Comparison of ENCODE assay signal across 13 cellular contexts in genomic region chr1:204314209-204314892, GRCh38. TPM values are rescaled to one million over a fixed set of nuclear protein-coding genes. Genes with fewer than 3 reads are reported as not detected.
DNase-seq lines count a peak whose midpoint lies in the region; ATAC-seq, FAIRE-seq and TF ChIP-seq lines count a peak whose summit lies in the region.
"Had no signal": no experiment of that assay in that cellular context is flagged by ENCODE, and none has a peak within 500 bp of the region (broad histone marks: within the 10 kb centered on the region; RNA-seq: fewer than 3 reads in every experiment).

No MANE protein-coding gene starts in this region.

- in situ Hi-C loops in brain microvascular endothelial cell (cut with HindIII; ENCODE audit: low pct_ligation_motif_present, low sequenced_read_pairs) = no loop called here

- peak overlapping the region; percentile 4 for H3K27ac Mint-ChIP-seq in MCF 10A (ENCODE audit: low read depth, unreplicated experiment)

- DNase-seq in NCI-H2081 treated with DMSO at 0.1 percent for 48 hours (lab: John Stamatoyannopoulos, UW) = peak; percentile 58
- DNase-seq in MCF 10A (ENCODE audit: unreplicated experiment) = peak; percentile 83
- no peak for DNase-seq in pancreas
- no peak for DNase-seq in NCI-H446 treated with DMSO at 0.1 percent for 48 hours (lab: John Stamatoyannopoulos, UW)
- no peak for DNase-seq in brain microvascular endothelial cell
- DNase-seq in LoVo (ENCODE audit: low spot score) = no peak
- DNase-seq: activated CD8-positive, alpha-beta memory T cell treated with anti-CD3 and anti-CD28 coated beads for 24 hours; NCI-H446; uterus had no signal

- H3K4me3 ChIP-seq in HEK293 (ENCODE audit: low read depth, low read length) (no peak overlapping the region), pancreas (peak overlapping the region in 1 of 4 donors; percentile 16), brain microvascular endothelial cell (ENCODE audit: low read depth, low read length) (no peak overlapping the region)
- H3K4me3 ChIP-seq: uterus had no signal

- no peak for FAIRE-seq in pancreas (lab: Jason Lieb, UNC)

- H3K9me3 Mint-ChIP-seq in MCF 10A (ENCODE audit: unreplicated experiment) = no peaks in the 10 kb centered on the region
- H3K9me3 Mint-ChIP-seq: brain, T-cell had no signal

- POLR2A ChIA-PET in HEK293 (lab: Yijun Ruan, JAX) = interaction anchor here (0.8 to 1.3 kb wide), 2 partner anchors 9 to 14 kb away, joined by 3 to 5 read pairs; no protein-coding TSS in a partner anchor
- POLR2A ChIA-PET in MCF 10A (lab: Yijun Ruan, JAX) = interaction anchor here (0.8 to 14.8 kb wide), 5 partner anchors 13 to 60 kb away, joined by 3 to 413 read pairs (median 5); no protein-coding TSS in a partner anchor

- H3K36me3 ChIP-seq in HEK293 (ENCODE audit: control insufficient read depth in 2 of 2, insufficient read depth in 1 of 2, low read length in 2 of 2) = no peaks in the 10 kb centered on the region
- no peaks in the 10 kb centered on the region for H3K36me3 ChIP-seq in pancreas
- no peaks in the 10 kb centered on the region for H3K36me3 ChIP-seq in brain microvascular endothelial cell (replicated peaks)
- H3K36me3 ChIP-seq: uterus had no signal

- H3K27ac ChIP-seq in HEK293 (ENCODE audit: extremely low read depth, low read depth, low read length) (no peak overlapping the region), pancreas (peak overlapping the region in 3 of 4 donors; percentile 31 to 55 (median 47)), brain microvascular endothelial cell (no peak overlapping the region)
- H3K27ac ChIP-seq: uterus had no signal

- H3K36me3 Mint-ChIP-seq in MCF 10A (ENCODE audit: insufficient read depth, unreplicated experiment) = no peaks in the 10 kb centered on the region
- H3K36me3 Mint-ChIP-seq: brain, T-cell had no signal

- peaks cover 34% of the 10 kb centered on the region for H3K4me1 Mint-ChIP-seq in MCF 10A (ENCODE audit: insufficient read depth, unreplicated experiment)

- H3K4me1 ChIP-seq in HEK293 (ENCODE audit: control insufficient read depth, insufficient read depth, low read length) (no peaks in the 10 kb centered on the region; the same call in 1 of the 2 replicates), pancreas (peaks cover 0 to 3% (median 0%) of the 10 kb centered on the region in 3 donors)
- H3K4me1 ChIP-seq: uterus had no signal

- TF ChIP-seq CTCF in HEK293 (tag by site-specific recombination; IDR thresholded peaks at IDR 0.05) (no peak), MCF 10A (IDR thresholded peaks at IDR 0.05; ENCODE audit: unreplicated experiment) (no peak), pancreas (IDR thresholded peaks at IDR 0.05) (no peak), brain microvascular endothelial cell (IDR thresholded peaks at IDR 0.05; ENCODE audit: low read depth, low read length, missing control alignments) (no peak)

- BruUV-seq in MCF 10A (replicated peaks; lab: Mats Ljungman, UMichigan) = no TSS peak

- WGBS in pancreas, 2 donors = 74 to 76% methylated on average over 7 of the region's 7 CpGs

- ATAC-seq in pancreas (peak; percentile 64 to 92 (median 82)), HG03520 (IDR thresholded peaks at IDR 0.05; ENCODE audit: unreplicated experiment) (no peak)
- ATAC-seq: T-cell had no signal

- H3K9me3 ChIP-seq in HEK293 (ENCODE audit: control insufficient read depth, insufficient read depth, low read depth, low read length) = no peaks in the 10 kb centered on the region
- no peaks in the 10 kb centered on the region for H3K9me3 ChIP-seq in pancreas
- H3K9me3 ChIP-seq: uterus had no signal

- intact Hi-C loops in MCF 10A (cut with micrococcal nuclease) (no loop called here), pancreas (cut with DNase I) (no loop called here)

- no peak overlapping the region for H3K4me3 Mint-ChIP-seq in MCF 10A (ENCODE audit: unreplicated experiment)
- H3K4me3 Mint-ChIP-seq: brain had no signal

- CTCF ChIA-PET in HEK293 (lab: Yijun Ruan, JAX) = interaction anchor here (0.6 to 1.5 kb wide), 4 partner anchors 33 to 100 kb away, joined by 3 to 5 read pairs (median 4); partner anchors contain the start of gene GOLT1A
- CTCF ChIA-PET in MCF 10A (lab: Yijun Ruan, JAX) = interaction anchor here (0.7 to 2.7 kb wide), 7 partner anchors 9 to 236 kb away, joined by 3 to 11 read pairs (median 4); no protein-coding TSS in a partner anchor

- H3K27me3 Mint-ChIP-seq in MCF 10A (ENCODE audit: insufficient read depth, unreplicated experiment) = no peaks in the 10 kb centered on the region

- H3K27me3 ChIP-seq in pancreas = no peaks in the 10 kb centered on the region
- H3K27me3 ChIP-seq in brain microvascular endothelial cell (replicated peaks) = peaks cover 23% of the 10 kb centered on the region
- H3K27me3 ChIP-seq: uterus had no signal

TF ChIP-seq in HEK293, 187 proteins besides CTCF, POLR2A, EP300 and RAD21 (continues in another document):
- TF ChIP-seq, protein P1, sequence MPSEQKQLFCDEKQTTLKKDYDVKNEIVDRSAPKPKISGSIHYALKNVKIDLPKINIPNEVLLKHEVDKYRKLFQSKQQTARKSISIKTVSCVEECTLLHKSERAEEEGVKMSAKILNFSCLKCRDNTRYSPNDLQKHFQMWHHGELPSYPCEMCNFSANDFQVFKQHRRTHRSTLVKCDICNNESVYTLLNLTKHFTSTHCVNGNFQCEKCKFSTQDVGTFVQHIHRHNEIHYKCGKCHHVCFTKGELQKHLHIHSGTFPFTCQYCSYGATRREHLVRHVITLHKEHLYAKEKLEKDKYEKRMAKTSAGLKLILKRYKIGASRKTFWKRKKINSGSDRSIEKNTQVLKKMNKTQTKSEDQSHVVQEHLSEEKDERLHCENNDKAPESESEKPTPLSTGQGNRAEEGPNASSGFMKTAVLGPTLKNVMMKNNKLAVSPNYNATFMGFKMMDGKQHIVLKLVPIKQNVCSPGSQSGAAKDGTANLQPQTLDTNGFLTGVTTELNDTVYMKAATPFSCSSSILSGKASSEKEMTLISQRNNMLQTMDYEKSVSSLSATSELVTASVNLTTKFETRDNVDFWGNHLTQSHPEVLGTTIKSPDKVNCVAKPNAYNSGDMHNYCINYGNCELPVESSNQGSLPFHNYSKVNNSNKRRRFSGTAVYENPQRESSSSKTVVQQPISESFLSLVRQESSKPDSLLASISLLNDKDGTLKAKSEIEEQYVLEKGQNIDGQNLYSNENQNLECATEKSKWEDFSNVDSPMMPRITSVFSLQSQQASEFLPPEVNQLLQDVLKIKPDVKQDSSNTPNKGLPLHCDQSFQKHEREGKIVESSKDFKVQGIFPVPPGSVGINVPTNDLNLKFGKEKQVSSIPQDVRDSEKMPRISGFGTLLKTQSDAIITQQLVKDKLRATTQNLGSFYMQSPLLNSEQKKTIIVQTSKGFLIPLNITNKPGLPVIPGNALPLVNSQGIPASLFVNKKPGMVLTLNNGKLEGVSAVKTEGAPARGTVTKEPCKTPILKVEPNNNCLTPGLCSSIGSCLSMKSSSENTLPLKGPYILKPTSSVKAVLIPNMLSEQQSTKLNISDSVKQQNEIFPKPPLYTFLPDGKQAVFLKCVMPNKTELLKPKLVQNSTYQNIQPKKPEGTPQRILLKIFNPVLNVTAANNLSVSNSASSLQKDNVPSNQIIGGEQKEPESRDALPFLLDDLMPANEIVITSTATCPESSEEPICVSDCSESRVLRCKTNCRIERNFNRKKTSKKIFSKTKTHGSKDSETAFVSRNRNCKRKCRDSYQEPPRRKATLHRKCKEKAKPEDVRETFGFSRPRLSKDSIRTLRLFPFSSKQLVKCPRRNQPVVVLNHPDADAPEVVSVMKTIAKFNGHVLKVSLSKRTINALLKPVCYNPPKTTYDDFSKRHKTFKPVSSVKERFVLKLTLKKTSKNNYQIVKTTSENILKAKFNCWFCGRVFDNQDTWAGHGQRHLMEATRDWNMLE (tag by site-specific recombination; conservative IDR thresholded peaks at IDR 0.05; ENCODE audit: low read depth) = no peak
- TF ChIP-seq BCL6B (tag by site-specific recombination; IDR thresholded peaks at IDR 0.05) (no peak), SCRT2 (tag by site-specific recombination; IDR thresholded peaks at IDR 0.05) (0 out of 2 replicates have a peak, but pooled peaks have one; percentile 11), ZNF830 (tag by site-specific recombination; IDR thresholded peaks at IDR 0.05; ENCODE audit: low read depth) (no peak)
- TF ChIP-seq, protein P2, sequence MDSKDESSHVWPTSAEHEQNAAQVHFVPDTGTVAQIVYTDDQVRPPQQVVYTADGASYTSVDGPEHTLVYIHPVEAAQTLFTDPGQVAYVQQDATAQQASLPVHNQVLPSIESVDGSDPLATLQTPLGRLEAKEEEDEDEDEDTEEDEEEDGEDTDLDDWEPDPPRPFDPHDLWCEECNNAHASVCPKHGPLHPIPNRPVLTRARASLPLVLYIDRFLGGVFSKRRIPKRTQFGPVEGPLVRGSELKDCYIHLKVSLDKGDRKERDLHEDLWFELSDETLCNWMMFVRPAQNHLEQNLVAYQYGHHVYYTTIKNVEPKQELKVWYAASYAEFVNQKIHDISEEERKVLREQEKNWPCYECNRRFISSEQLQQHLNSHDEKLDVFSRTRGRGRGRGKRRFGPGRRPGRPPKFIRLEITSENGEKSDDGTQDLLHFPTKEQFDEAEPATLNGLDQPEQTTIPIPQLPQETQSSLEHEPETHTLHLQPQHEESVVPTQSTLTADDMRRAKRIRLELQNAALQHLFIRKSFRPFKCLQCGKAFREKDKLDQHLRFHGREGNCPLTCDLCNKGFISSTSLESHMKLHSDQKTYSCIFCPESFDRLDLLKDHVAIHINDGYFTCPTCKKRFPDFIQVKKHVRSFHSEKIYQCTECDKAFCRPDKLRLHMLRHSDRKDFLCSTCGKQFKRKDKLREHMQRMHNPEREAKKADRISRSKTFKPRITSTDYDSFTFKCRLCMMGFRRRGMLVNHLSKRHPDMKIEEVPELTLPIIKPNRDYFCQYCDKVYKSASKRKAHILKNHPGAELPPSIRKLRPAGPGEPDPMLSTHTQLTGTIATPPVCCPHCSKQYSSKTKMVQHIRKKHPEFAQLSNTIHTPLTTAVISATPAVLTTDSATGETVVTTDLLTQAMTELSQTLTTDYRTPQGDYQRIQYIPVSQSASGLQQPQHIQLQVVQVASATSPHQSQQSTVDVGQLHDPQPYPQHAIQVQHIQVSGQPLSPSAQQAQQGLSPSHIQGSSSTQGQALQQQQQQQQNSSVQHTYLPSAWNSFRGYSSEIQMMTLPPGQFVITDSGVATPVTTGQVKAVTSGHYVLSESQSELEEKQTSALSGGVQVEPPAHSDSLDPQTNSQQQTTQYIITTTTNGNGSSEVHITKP (tag by site-specific recombination; IDR thresholded peaks at IDR 0.05) = peak; percentile 99

RNA-seq across cellular contexts. Expression of gene PLEKHA6, which starts 45.4 kb away (rescaled TPM):
- 65.9 and 75.9 TPM in 2 replicates for total RNA-seq in MCF 10A (2022)
- total RNA-seq in pancreas = 10 to 100 TPM in 5 of 6 donors, 1 to 10 TPM in 1; 9.5 to 23.8 (median 15.0) TPM
- 10 to 100 TPM; 13.2 to 18.5 TPM for polyA plus RNA-seq in pancreas

Comparison
In these comparisons a context has a peak if more than half of its experiments do, and no peak if none do; other contexts are left out.
1. H3K27ac ChIP-seq: peak in pancreas (3 of 4); none in HEK293 (single experiment) and brain microvascular endothelial cell (single experiment).
2. DNase-seq: peak in NCI-H2081 treated with DMSO at 0.1 percent for 48 hours (single experiment) and MCF 10A (single experiment); none in pancreas (0 of 6), NCI-H446 treated with DMSO at 0.1 percent for 48 hours (single experiment), brain microvascular endothelial cell (single experiment) and LoVo (single experiment).